In genomic region chr1:28519946-28520725, GRCh38 we compare ENCODE assay signal across 14 cellular contexts. TPM values are rescaled to one million over a fixed set of nuclear protein-coding genes. Genes with fewer than 3 reads are reported as not detected.
DNase-seq lines count a peak whose midpoint lies in the region; ATAC-seq, FAIRE-seq and TF ChIP-seq lines count a peak whose summit lies in the region.
"Had no signal": no experiment of that assay in that cellular context is flagged by ENCODE, and none has a peak within 500 bp of the region (broad histone marks: within the 10 kb centered on the region; RNA-seq: fewer than 3 reads in every experiment).

No MANE protein-coding gene starts in this region.

- SMC1A ChIA-PET in GM12878 (lab: Charles Lee; ENCODE audit: uncharacterized antibody, unreplicated experiment), result interaction anchor here (0.5 to 8.4 kb wide), 5 partner anchors 32 to 332 kb away, joined by 3 to 57 read pairs (median 5); no protein-coding TSS in a partner anchor

- no peak for TF ChIP-seq EP300 in GM12878 (IDR thresholded peaks at IDR 0.05; ENCODE audit: borderline replicate concordance in 1 of 2, control insufficient read depth in 1 of 2, low read depth in 2 of 2, low read length in 2 of 2)

- TF ChIP-seq RAD21 in GM12878 (IDR thresholded peaks at IDR 0.05; ENCODE audit: insufficient read depth, low read depth, low read length), result no peak

- H3K27me3 Mint-ChIP-seq in activated CD4-positive, alpha-beta memory T cell treated with anti-CD3 and anti-CD28 coated beads, Interleukin-2, amount 10 ng/mL, durations not matched to agents 7 days and 5 days, result no peaks in the 10 kb centered on the region
- no peaks in the 10 kb centered on the region for H3K27me3 Mint-ChIP-seq in activated CD4-positive, alpha-beta memory T cell treated with anti-CD3 and anti-CD28 coated beads for 36 hours
- no peaks in the 10 kb centered on the region for H3K27me3 Mint-ChIP-seq in osteocyte (ENCODE audit: unreplicated experiment)

- peaks cover 52% of the 10 kb centered on the region for H3K4me1 Mint-ChIP-seq in activated CD4-positive, alpha-beta memory T cell treated with anti-CD3 and anti-CD28 coated beads, Interleukin-2, amount 10 ng/mL, durations not matched to agents 7 days and 5 days
- peaks cover 36% of the 10 kb centered on the region for H3K4me1 Mint-ChIP-seq in activated CD4-positive, alpha-beta memory T cell treated with anti-CD3 and anti-CD28 coated beads for 36 hours (ENCODE audit: low read depth)
- peaks cover 26% of the 10 kb centered on the region for H3K4me1 Mint-ChIP-seq in osteocyte (ENCODE audit: unreplicated experiment)

- no peaks in the 10 kb centered on the region for H3K9me3 ChIP-seq in GM12878 (replicated peaks; ENCODE audit: control insufficient read depth, insufficient read depth, low read length)
- H3K9me3 ChIP-seq: gastrocnemius medialis, left ventricle myocardium inferior had no signal

- H3K4me1 ChIP-seq in KMS-11 (ENCODE audit: low read depth, poor library complexity, severe bottlenecking) (peaks cover 43% of the 10 kb centered on the region), GM12878 (ENCODE audit: control insufficient read depth, insufficient read depth, low read length) (peaks cover 18% of the 10 kb centered on the region)

- H3K9ac ChIP-seq in KMS-11 (no peak overlapping the region; the same call in 1 of the 2 replicates), GM12878 (ENCODE audit: control insufficient read depth, insufficient read depth, low read length) (0 out of 2 replicates have a peak overlapping the region, but pooled peaks have one; percentile 25)
- H3K9ac ChIP-seq: parathyroid adenoma had no signal

- H3K36me3 ChIP-seq in KMS-11 (ENCODE audit: insufficient read depth) (no peaks in the 10 kb centered on the region), GM12878 (ENCODE audit: control insufficient read depth in 2 of 2, insufficient read depth in 2 of 2, low read length in 1 of 2) (peaks cover 0 to 6% of the 10 kb centered on the region in 2 experiments; a peak in 3 of 4 replicates)
- H3K36me3 ChIP-seq: gastrocnemius medialis had no signal

- H3K4me2 ChIP-seq in KMS-11, result peak overlapping the region; percentile 88; the same call in 1 of the 2 replicates
- peak overlapping the region; percentile 36 for H3K4me2 ChIP-seq in GM12878 (ENCODE audit: control insufficient read depth, insufficient read depth)

- H3K27ac ChIP-seq in KMS-11, result no peak overlapping the region
- H3K27ac ChIP-seq in GM12878 (ENCODE audit: control insufficient read depth, insufficient read depth), result no peak overlapping the region
- H3K27ac ChIP-seq: gastrocnemius medialis, left ventricle myocardium inferior, parathyroid adenoma had no signal

- in situ Hi-C loops in GM12878 (cut with MboI), result loop anchor here (5.0 kb wide), 2 partner anchors 82 to 357 kb away; no protein-coding TSS in a partner anchor

- H3K9me3 Mint-ChIP-seq in activated CD4-positive, alpha-beta memory T cell treated with anti-CD3 and anti-CD28 coated beads, Interleukin-2, amount 10 ng/mL, durations not matched to agents 7 days and 5 days, result no peaks in the 10 kb centered on the region
- no peaks in the 10 kb centered on the region for H3K9me3 Mint-ChIP-seq in activated CD4-positive, alpha-beta memory T cell treated with anti-CD3 and anti-CD28 coated beads for 36 hours
- H3K9me3 Mint-ChIP-seq in osteocyte (ENCODE audit: unreplicated experiment), result no peaks in the 10 kb centered on the region

- no peak for TF ChIP-seq CTCF in KMS-11 (conservative IDR thresholded peaks at IDR 0.05; ENCODE audit: low read depth, low read length)
- TF ChIP-seq CTCF in GM12878 (IDR thresholded peaks at IDR 0.05 in 2 of 3, conservative IDR thresholded peaks at IDR 0.05 in 1 of 3; ENCODE audit: control insufficient read depth in 2 of 3, extremely low read depth in 1 of 3, insufficient read depth in 1 of 3, low read depth in 3 of 3, low read length in 3 of 3), result no peak
- no peak for TF ChIP-seq CTCF in osteocyte (IDR thresholded peaks at IDR 0.05)

- 59% methylated on average over 10 of the region's 10 CpGs for WGBS in GM12878 (ENCODE audit: insufficient coverage, insufficient replicate concordance, low lambda C conversion rate, missing lambda C conversion rate)

- H3K4me3 ChIP-seq in KMS-11 (IDR thresholded peaks at IDR 0.05; ENCODE audit: insufficient read depth, low read depth, low read length), result no peak overlapping the region
- 0 out of 2 replicates have a peak overlapping the region, but pooled peaks have one; percentile 20 for H3K4me3 ChIP-seq in GM12878
- H3K4me3 ChIP-seq: gastrocnemius medialis had no signal

- POLR2A ChIA-PET in activated CD4-positive, alpha-beta memory T cell treated with anti-CD3 and anti-CD28 coated beads, Interleukin-2, amount 10 ng/mL, durations not matched to agents 7 days and 5 days (lab: Charles Lee), result interaction anchor here (0.6 to 7.9 kb wide), 5 partner anchors 12 to 124 kb away, joined by 3 to 103 read pairs (median 3); partner anchors contain the start of gene RCC1
- POLR2A ChIA-PET in activated CD4-positive, alpha-beta memory T cell treated with anti-CD3 and anti-CD28 coated beads for 36 hours (lab: Charles Lee), result interaction anchor here (0.5 to 2.6 kb wide), 2 partner anchors 33 to 55 kb away, joined by 6 to 8 read pairs; partner anchors contain the start of gene TRNAU1AP
- POLR2A ChIA-PET in GM12878 (lab: Charles Lee), result interaction anchor here (0.5 to 1.6 kb wide), 6 partner anchors 12 to 114 kb away, joined by 3 to 6 read pairs (median 4); no protein-coding TSS in a partner anchor

- ATAC-seq in GM12878 (no peak), HG02884 (IDR thresholded peaks at IDR 0.05; ENCODE audit: unreplicated experiment) (no peak)
- ATAC-seq: gastrocnemius medialis had no signal

- no peak for FAIRE-seq in GM12878 (lab: Jason Lieb, UNC)
- FAIRE-seq: G401.6 had no signal

- no peak for DNase-seq in activated CD4-positive, alpha-beta memory T cell treated with anti-CD3 and anti-CD28 coated beads, Interleukin-2, amount 10 ng/mL, durations not matched to agents 7 days and 5 days
- no peak for DNase-seq in activated CD4-positive, alpha-beta memory T cell treated with anti-CD3 and anti-CD28 coated beads for 36 hours
- DNase-seq in GM12878 (ENCODE audit: low read depth, low spot score), result no peak
- DNase-seq in osteocyte (ENCODE audit: extremely low spot score, unreplicated experiment), result no peak
- DNase-seq in NCI-H82 (lab: John Stamatoyannopoulos, UW), result no peak
- no peak for DNase-seq in cardiac septum (ENCODE audit: low spot score)
- DNase-seq: activated naive CD4-positive, alpha-beta T cell; gastrocnemius medialis; left ventricle myocardium inferior; NCI-H1930 had no signal

- intact Hi-C loops in activated CD4-positive, alpha-beta memory T cell treated with anti-CD3 and anti-CD28 coated beads for 36 hours (cut with micrococcal nuclease), result loop anchor here (2.0 to 5.0 kb wide), 3 partner anchors 83 to 357 kb away; partner anchors contain the start of gene TAF12
- intact Hi-C loops in GM12878 (cut with micrococcal nuclease; ENCODE audit: unreplicated experiment), result loop anchor here (2.0 to 5.0 kb wide), 4 partner anchors 33 to 357 kb away; partner anchors contain the start of genes TAF12 and TRNAU1AP
- intact Hi-C loops in cardiac septum (cut with DNase I), result loop anchor here (5.0 kb wide), 1 partner anchor 357 kb away; no protein-coding TSS in a partner anchor

- RAD21 ChIA-PET in GM12878 (lab: Charles Lee; ENCODE audit: unreplicated experiment), result interaction anchor here (0.6 to 1.9 kb wide), 3 partner anchors 34 to 84 kb away, joined by 3 to 8 read pairs (median 3); no protein-coding TSS in a partner anchor

- no peak for TF ChIP-seq POLR2A in GM12878 (IDR thresholded peaks at IDR 0.05; ENCODE audit: low read depth, low read length)

- H4K20me1 ChIP-seq in KMS-11 (ENCODE audit: insufficient read depth) (no peaks in the 10 kb centered on the region), GM12878 (ENCODE audit: control insufficient read depth, insufficient read depth) (no peaks in the 10 kb centered on the region)

- no peak overlapping the region for H3K27ac Mint-ChIP-seq in activated CD4-positive, alpha-beta memory T cell treated with anti-CD3 and anti-CD28 coated beads, Interleukin-2, amount 10 ng/mL, durations not matched to agents 7 days and 5 days
- no peak overlapping the region for H3K27ac Mint-ChIP-seq in activated CD4-positive, alpha-beta memory T cell treated with anti-CD3 and anti-CD28 coated beads for 36 hours
- no peak overlapping the region for H3K27ac Mint-ChIP-seq in osteocyte (ENCODE audit: unreplicated experiment)

- BruUV-seq in GM12878 (replicated peaks; lab: Mats Ljungman, UMichigan), result no TSS peak

- CTCF ChIA-PET in activated CD4-positive, alpha-beta memory T cell treated with anti-CD3 and anti-CD28 coated beads, Interleukin-2, amount 10 ng/mL, durations not matched to agents 7 days and 5 days (lab: Charles Lee), result interaction anchor here (0.6 to 1.6 kb wide), 2 partner anchors 11 to 22 kb away, joined by 3 to 4 read pairs; no protein-coding TSS in a partner anchor
- CTCF ChIA-PET in activated CD4-positive, alpha-beta memory T cell treated with anti-CD3 and anti-CD28 coated beads for 36 hours (lab: Charles Lee), result interaction anchor here (0.6 to 0.9 kb wide), 2 partner anchors 246 to 357 kb away, joined by 3 read pairs; no protein-coding TSS in a partner anchor
- CTCF ChIA-PET in GM12878 (lab: Yijun Ruan, JAX), result interaction anchor here (0.7 to 8.0 kb wide), 8 partner anchors 9 to 357 kb away, joined by 3 to 49 read pairs (median 4); no protein-coding TSS in a partner anchor

- peak overlapping the region; percentile 34 for H3K4me3 Mint-ChIP-seq in activated CD4-positive, alpha-beta memory T cell treated with anti-CD3 and anti-CD28 coated beads, Interleukin-2, amount 10 ng/mL, durations not matched to agents 7 days and 5 days
- no peak overlapping the region for H3K4me3 Mint-ChIP-seq in activated CD4-positive, alpha-beta memory T cell treated with anti-CD3 and anti-CD28 coated beads for 36 hours
- peak overlapping the region; percentile 40 for H3K4me3 Mint-ChIP-seq in osteocyte (ENCODE audit: unreplicated experiment)

- H3K36me3 Mint-ChIP-seq in activated CD4-positive, alpha-beta memory T cell treated with anti-CD3 and anti-CD28 coated beads, Interleukin-2, amount 10 ng/mL, durations not matched to agents 7 days and 5 days (ENCODE audit: low read depth), result peaks cover 38% of the 10 kb centered on the region
- H3K36me3 Mint-ChIP-seq in activated CD4-positive, alpha-beta memory T cell treated with anti-CD3 and anti-CD28 coated beads for 36 hours, result peaks cover 21% of the 10 kb centered on the region
- peaks cover 1% of the 10 kb centered on the region for H3K36me3 Mint-ChIP-seq in osteocyte (ENCODE audit: unreplicated experiment)

- H3K79me2 ChIP-seq in KMS-11 (ENCODE audit: insufficient read depth, low read depth) (peaks cover 64% of the 10 kb centered on the region), GM12878 (ENCODE audit: control insufficient read depth, insufficient read depth, low read length) (peaks cover 50% of the 10 kb centered on the region)
- H3K79me2 ChIP-seq: parathyroid adenoma had no signal

- H2AFZ ChIP-seq in KMS-11 (ENCODE audit: low read depth), result no peak overlapping the region
- H2AFZ ChIP-seq in GM12878 (ENCODE audit: control insufficient read depth, low read depth, low read length), result no peak overlapping the region
- H2AFZ ChIP-seq: parathyroid adenoma had no signal

- no peaks in the 10 kb centered on the region for H3K27me3 ChIP-seq in KMS-11 (ENCODE audit: insufficient read depth, low read depth)
- no peaks in the 10 kb centered on the region for H3K27me3 ChIP-seq in GM12878 (replicated peaks in 1 of 2; ENCODE audit: control insufficient read depth in 2 of 2, insufficient read depth in 2 of 2, low read length in 1 of 2)
- H3K27me3 ChIP-seq: gastrocnemius medialis had no signal

RNA-seq across cellular contexts. Expression of gene RCC1, which starts 14.3 kb away (rescaled TPM):
- 10 to 100 TPM; 47.6 to 50.7 TPM for total RNA-seq in activated CD4-positive, alpha-beta memory T cell treated with anti-CD3 and anti-CD28 coated beads, Interleukin-2, amount 10 ng/mL, durations not matched to agents 7 days and 5 days
- total RNA-seq in activated CD4-positive, alpha-beta memory T cell treated with anti-CD3 and anti-CD28 coated beads for 36 hours, result 10 to 100 TPM; 83.5 to 86.1 TPM
- total RNA-seq in GM12878 (2013; cell fraction: nucleolus; rRNA removed), result 32.4 and 36.3 TPM in 2 replicates
- total RNA-seq in GM12878 (2014; rRNA removed) (69.0 and 78.6 TPM in 2 replicates), GM12878 (2014; rRNA removed; fragmentation: Illumina TruSeq; extraction: Trizol) (66.3 and 71.8 TPM in 2 replicates), GM12878 (2021) (79.4 and 86.2 TPM in 2 replicates), osteocyte (22.9 and 25.0 TPM in 2 replicates), cardiac septum (4.1 TPM)
- polyA plus RNA-seq in GM12878 (2011; ENCODE audit: low read depth), result 28.7 TPM
- polyA plus RNA-seq in GM12878 (2011; rRNA removed) (45.4 and 64.5 TPM in 2 replicates), GM12878 (2014; fragmentation: Illumina TruSeq; extraction: Trizol) (69.6 and 99.4 TPM in 2 replicates), GM12878 (2014; fragmentation: Nextera tagmentation; extraction: Ambion mirVana) (10 to 100 TPM in 1 of 2 experiments, 1 to 10 TPM in 1; 8.3 to 15.2 TPM), GM12878 (2014; rRNA removed) (77.5 and 85.3 TPM in 2 replicates), GM12878 (2016; fragmentation: Nextera tagmentation; extraction: Ambion mirVana) (10 to 100 TPM; 71.0 to 78.7 TPM)
- 76.0 and 79.8 TPM in 2 replicates for polyA plus RNA-seq in GM12878 (2011; cell fraction: cytosol; rRNA removed)
- 62.4 and 81.8 TPM in 2 replicates for polyA plus RNA-seq in GM12878 (2011; cell fraction: nucleus; rRNA removed)
- 35.2 and 39.0 TPM in 2 replicates for polyA plus RNA-seq in GM12878 (2012)
- 80.5 and 117 TPM in 2 replicates for polyA minus RNA-seq in GM12878 (2011; rRNA and poly(A)+ RNA removed)
- polyA minus RNA-seq in GM12878 (2011; cell fraction: cytosol; rRNA and poly(A)+ RNA removed), result 16.3 and 25.6 TPM in 2 replicates
- polyA minus RNA-seq in GM12878 (2011; cell fraction: nucleus; rRNA and poly(A)+ RNA removed), result 12.7 and 28.6 TPM in 2 replicates

RNA-seq across cellular contexts. Expression of gene TRNAU1AP, which starts 32.7 kb away (rescaled TPM):
- 10 to 100 TPM; 56.9 to 58.9 TPM for total RNA-seq in activated CD4-positive, alpha-beta memory T cell treated with anti-CD3 and anti-CD28 coated beads, Interleukin-2, amount 10 ng/mL, durations not matched to agents 7 days and 5 days
- total RNA-seq in activated CD4-positive, alpha-beta memory T cell treated with anti-CD3 and anti-CD28 coated beads for 36 hours, result 10 to 100 TPM; 57.3 to 59.6 TPM
- total RNA-seq in GM12878 (2013; cell fraction: nucleolus; rRNA removed), result 99.4 and 101 TPM in 2 replicates
- 24.3 and 28.2 TPM in 2 replicates for total RNA-seq in GM12878 (2014; rRNA removed)
- 26.2 and 29.5 TPM in 2 replicates for total RNA-seq in GM12878 (2014; rRNA removed; fragmentation: Illumina TruSeq; extraction: Trizol)
- 30.8 and 35.6 TPM in 2 replicates for total RNA-seq in GM12878 (2021)
- polyA plus RNA-seq in GM12878 (2011; ENCODE audit: low read depth), result 16.8 TPM
- polyA plus RNA-seq in GM12878 (2011; rRNA removed), result 60.7 and 67.0 TPM in 2 replicates
- polyA plus RNA-seq in GM12878 (2011; cell fraction: cytosol; rRNA removed), result 35.3 and 40.9 TPM in 2 replicates
- polyA plus RNA-seq in GM12878 (2011; cell fraction: nucleus; rRNA removed), result 49.4 and 62.4 TPM in 2 replicates
- polyA plus RNA-seq in GM12878 (2012), result 26.9 and 27.2 TPM in 2 replicates
- 28.5 and 34.3 TPM in 2 replicates for polyA plus RNA-seq in GM12878 (2014; fragmentation: Illumina TruSeq; extraction: Trizol)
- polyA plus RNA-seq in GM12878 (2014; fragmentation: Nextera tagmentation; extraction: Ambion mirVana), result 10 to 100 TPM; 53.1 to 53.8 TPM
- 25.8 and 34.3 TPM in 2 replicates for polyA plus RNA-seq in GM12878 (2014; rRNA removed)
- 10 to 100 TPM; 28.5 to 32.8 TPM for polyA plus RNA-seq in GM12878 (2016; fragmentation: Nextera tagmentation; extraction: Ambion mirVana)
- 31.7 and 32.2 TPM in 2 replicates for polyA minus RNA-seq in GM12878 (2011; rRNA and poly(A)+ RNA removed)
- 13.1 and 13.7 TPM in 2 replicates for polyA minus RNA-seq in GM12878 (2011; cell fraction: cytosol; rRNA and poly(A)+ RNA removed)
- polyA minus RNA-seq in GM12878 (2011; cell fraction: nucleus; rRNA and poly(A)+ RNA removed), result 18.9 and 26.8 TPM in 2 replicates
- total RNA-seq in osteocyte, result 21.2 and 23.3 TPM in 2 replicates
- total RNA-seq in cardiac septum, result 17.6 TPM
